ENCODE assay signal across 23 cellular contexts in genomic region chr13:47846886-47847285, GRCh38.
DNase-seq lines count a peak whose midpoint lies in the region; ATAC-seq and TF ChIP-seq lines count a peak whose summit lies in the region.
"Had no signal": no experiment of that assay in that cellular context is flagged by ENCODE, and none has a peak within 500 bp of the region (broad histone marks: within the 10 kb centered on the region; RNA-seq: fewer than 3 reads in every experiment).

No MANE protein-coding gene starts in this region.

- H3K79me2 ChIP-seq in GM23248 (ENCODE audit: insufficient read depth), result no peaks in the 10 kb centered on the region
- no peaks in the 10 kb centered on the region for H3K79me2 ChIP-seq in neural progenitor cell (ENCODE audit: low read depth)

- DNase-seq in GM23248 (peak; percentile 15), RPMI7951 (ENCODE audit: low read depth) (peak; percentile 40), brain microvascular endothelial cell (peak; percentile 70), neural progenitor cell (ENCODE audit: low spot score) (no peak), amygdala (lab: John Stamatoyannopoulos, UW) (no peak), natural killer cell (no peak), transverse colon (no peak)
- DNase-seq: BE2C; CD4-positive, CD25-positive, alpha-beta regulatory T cell; DMS79; H9; KG1; MV-4-11; NCI-H1694; NCI-H2081 treated with DMSO at 0.1 percent for 48 hours; NCI-H2171 treated with DMSO at 0.1 percent for 48 hours; NCI-H524 treated with DMSO at 0.1 percent for 48 hours; NCI-H82; Peyer's patch had no signal

- H4K20me1 ChIP-seq in GM23248 (ENCODE audit: insufficient read depth), result no peaks in the 10 kb centered on the region
- H4K20me1 ChIP-seq in neural progenitor cell (ENCODE audit: low read depth), result no peaks in the 10 kb centered on the region

- no peak overlapping the region for H3K4me3 ChIP-seq in GM23248
- no peak overlapping the region for H3K4me3 ChIP-seq in brain microvascular endothelial cell (ENCODE audit: low read depth, low read length)
- no peak overlapping the region for H3K4me3 ChIP-seq in neural progenitor cell
- no peak overlapping the region for H3K4me3 ChIP-seq in transverse colon
- H3K4me3 ChIP-seq: GM12878, Peyer's patch, SJSA1 had no signal

- H3K9me3 Mint-ChIP-seq in neural progenitor cell (peaks cover 23% of the 10 kb centered on the region), natural killer cell (peaks cover 0 to 7% of the 10 kb centered on the region in 2 donors)

- no peak overlapping the region for H3K4me2 ChIP-seq in GM23248 (ENCODE audit: unreplicated experiment)
- H3K4me2 ChIP-seq in neural progenitor cell, result no peak overlapping the region

- no peak for ATAC-seq in GM18861 (IDR thresholded peaks at IDR 0.05; ENCODE audit: unreplicated experiment)
- no peak for ATAC-seq in natural killer cell
- ATAC-seq: GM12878, Right ventricle myocardium inferior had no signal

- peak overlapping the region; percentile 53 for H3K27ac Mint-ChIP-seq in neural progenitor cell
- no peak overlapping the region for H3K27ac Mint-ChIP-seq in natural killer cell
- H3K27ac Mint-ChIP-seq: CD4-positive, CD25-positive, alpha-beta regulatory T cell; H9 had no signal

- H2AFZ ChIP-seq in GM23248, result no peak overlapping the region
- no peak overlapping the region for H2AFZ ChIP-seq in neural progenitor cell (replicated peaks)

- H3K4me3 Mint-ChIP-seq in neural progenitor cell (no peak overlapping the region), natural killer cell (no peak overlapping the region)
- H3K4me3 Mint-ChIP-seq: CD4-positive, CD25-positive, alpha-beta regulatory T cell; H9 had no signal

- intact Hi-C loops in natural killer cell (cut with micrococcal nuclease), result no loop called here
- intact Hi-C loops in transverse colon (cut with DNase I; ENCODE audit: low total_unique reads), result no loop called here

- in situ Hi-C loops in GM23248 (cut with MboI), result no loop called here
- in situ Hi-C loops in brain microvascular endothelial cell (cut with HindIII; ENCODE audit: low pct_ligation_motif_present, low sequenced_read_pairs), result no loop called here
- in situ Hi-C loops in transverse colon (cut with MboI; ENCODE audit: low pct_ligation_motif_present in 1 of 4, low pct_unique_long_range_greater_than_20kb in 1 of 4, low sequenced_read_pairs in 3 of 4), result no loop called here

- 47 to 50% methylated on average over 4 of the region's 4 CpGs for WGBS in GM23248 (ENCODE audit: low coverage in 1 of 2, low lambda C conversion rate in 2 of 2, missing lambda C conversion rate in 2 of 2), 2 experiments
- WGBS in transverse colon (ENCODE audit: low coverage in 1 of 2), 2 donors, result 60 to 85% methylated on average over 1 to 4 of the region's 4 CpGs

- H3F3A ChIP-seq in GM23248 (ENCODE audit: insufficient read depth) (no peaks in the 10 kb centered on the region), neural progenitor cell (ENCODE audit: low read depth) (no peaks in the 10 kb centered on the region)

- H3K36me3 ChIP-seq in GM23248 (ENCODE audit: low read depth), result no peaks in the 10 kb centered on the region
- no peaks in the 10 kb centered on the region for H3K36me3 ChIP-seq in brain microvascular endothelial cell (replicated peaks)
- no peaks in the 10 kb centered on the region for H3K36me3 ChIP-seq in neural progenitor cell
- no peaks in the 10 kb centered on the region for H3K36me3 ChIP-seq in transverse colon
- H3K36me3 ChIP-seq: BE2C, Peyer's patch, SJSA1 had no signal

- TF ChIP-seq POLR2A in transverse colon (IDR thresholded peaks at IDR 0.05), result no peak

- H3K27me3 Mint-ChIP-seq in neural progenitor cell (ENCODE audit: insufficient read depth, low read depth), result peaks cover 2% of the 10 kb centered on the region
- H3K27me3 Mint-ChIP-seq in natural killer cell (ENCODE audit: low read depth in 2 of 2), result peaks cover 4 to 22% of the 10 kb centered on the region in 2 donors

- TF ChIP-seq EP300 in transverse colon (IDR thresholded peaks at IDR 0.05; ENCODE audit: low read depth), result no peak

- peaks cover 3% of the 10 kb centered on the region for H3K36me3 Mint-ChIP-seq in neural progenitor cell
- H3K36me3 Mint-ChIP-seq in natural killer cell, result no peaks in the 10 kb centered on the region
- H3K36me3 Mint-ChIP-seq: CD4-positive, CD25-positive, alpha-beta regulatory T cell had no signal

- H3K4me1 ChIP-seq in GM23248 (ENCODE audit: insufficient read depth) (no peaks in the 10 kb centered on the region; the same call in 1 of the 2 replicates), neural progenitor cell (peaks cover 5% of the 10 kb centered on the region), transverse colon (no peaks in the 10 kb centered on the region)
- H3K4me1 ChIP-seq: BE2C, Peyer's patch, SJSA1 had no signal

- no peaks in the 10 kb centered on the region for H3K27me3 ChIP-seq in GM23248 (replicated peaks; ENCODE audit: insufficient read depth)
- no peaks in the 10 kb centered on the region for H3K27me3 ChIP-seq in brain microvascular endothelial cell (replicated peaks)
- no peaks in the 10 kb centered on the region for H3K27me3 ChIP-seq in neural progenitor cell
- H3K27me3 ChIP-seq in transverse colon, result no peaks in the 10 kb centered on the region
- H3K27me3 ChIP-seq: BE2C, Peyer's patch, SJSA1 had no signal

- H3K9me3 ChIP-seq in GM23248 (ENCODE audit: low read depth), result no peaks in the 10 kb centered on the region
- H3K9me3 ChIP-seq in neural progenitor cell (ENCODE audit: low read depth), result no peaks in the 10 kb centered on the region
- H3K9me3 ChIP-seq in transverse colon, result no peaks in the 10 kb centered on the region
- H3K9me3 ChIP-seq: Peyer's patch, SJSA1 had no signal

- H3K4me1 Mint-ChIP-seq in neural progenitor cell (peaks cover 5% of the 10 kb centered on the region), natural killer cell (no peaks in the 10 kb centered on the region)
- H3K4me1 Mint-ChIP-seq: CD4-positive, CD25-positive, alpha-beta regulatory T cell; H9 had no signal

- H3K27ac ChIP-seq in GM23248 (no peak overlapping the region), brain microvascular endothelial cell (no peak overlapping the region), neural progenitor cell (no peak overlapping the region), transverse colon (no peak overlapping the region)
- H3K27ac ChIP-seq: Peyer's patch, SJSA1 had no signal

- no peak for TF ChIP-seq CTCF in brain microvascular endothelial cell (IDR thresholded peaks at IDR 0.05; ENCODE audit: low read depth, low read length, missing control alignments)
- TF ChIP-seq CTCF in neural progenitor cell (IDR thresholded peaks at IDR 0.05), result no peak
- no peak for TF ChIP-seq CTCF in natural killer cell (IDR thresholded peaks at IDR 0.05)
- TF ChIP-seq CTCF in transverse colon (IDR thresholded peaks at IDR 0.05), result no peak

- H3K9me2 ChIP-seq in GM23248 (ENCODE audit: insufficient read depth), result no peaks in the 10 kb centered on the region

- H3K9ac ChIP-seq in GM23248 (no peak overlapping the region), neural progenitor cell (no peak overlapping the region)

Comparison
In these comparisons a context has a peak if more than half of its experiments do, and no peak if none do; other contexts are left out.
1. DNase-seq: peak in GM23248 (single experiment), RPMI7951 (single experiment) and brain microvascular endothelial cell (single experiment); none in neural progenitor cell (single experiment), amygdala (0 of 56), natural killer cell (single experiment) and transverse colon (single experiment).